Comparison of ENCODE assay signal across 13 cellular contexts in genomic region chr14:72416892-72417291, GRCh38.
DNase-seq lines count a peak whose midpoint lies in the region; ATAC-seq and TF ChIP-seq lines count a peak whose summit lies in the region.
"Had no signal": no experiment of that assay in that cellular context is flagged by ENCODE, and none has a peak within 500 bp of the region (broad histone marks: within the 10 kb centered on the region; RNA-seq: fewer than 3 reads in every experiment).

No MANE protein-coding gene starts in this region.

- POLR2A ChIA-PET in activated CD4-positive, alpha-beta memory T cell treated with anti-CD3 and anti-CD28 coated beads for 36 hours (lab: Charles Lee) = interaction anchor here (0.6 kb wide), 1 partner anchor 209 kb away, joined by 5 read pairs; no protein-coding TSS in a partner anchor

- no peak overlapping the region for H3K9ac ChIP-seq in OCI-LY1 (ENCODE audit: low read length)
- no peak overlapping the region for H3K9ac ChIP-seq in neural progenitor cell

- TF ChIP-seq CTCF in GM12864 (IDR thresholded peaks at IDR 0.05; ENCODE audit: low read depth, low read length, missing control alignments) (peak; percentile 63), OCI-LY1 (IDR thresholded peaks at IDR 0.05; ENCODE audit: low read length) (peak; percentile 46), neural progenitor cell (IDR thresholded peaks at IDR 0.05) (peak; percentile 16)

- H3K9me3 ChIP-seq in OCI-LY1 (ENCODE audit: low read length) (no peaks in the 10 kb centered on the region), neural progenitor cell (ENCODE audit: low read depth) (no peaks in the 10 kb centered on the region)

- no peak overlapping the region for H3K4me2 ChIP-seq in OCI-LY1 (ENCODE audit: low read length)
- H3K4me2 ChIP-seq in neural progenitor cell = no peak overlapping the region

- no peak overlapping the region for H2AFZ ChIP-seq in OCI-LY1 (ENCODE audit: low read length)
- H2AFZ ChIP-seq in neural progenitor cell (replicated peaks) = no peak overlapping the region

- H3K27me3 ChIP-seq in OCI-LY1 (ENCODE audit: insufficient read depth, low read length) (no peaks in the 10 kb centered on the region), neural progenitor cell (no peaks in the 10 kb centered on the region)
- H3K27me3 ChIP-seq: ovary had no signal

- H3K79me2 ChIP-seq in OCI-LY1 (ENCODE audit: insufficient read depth, low read length) (no peaks in the 10 kb centered on the region), neural progenitor cell (ENCODE audit: low read depth) (no peaks in the 10 kb centered on the region)

- peaks cover 18% of the 10 kb centered on the region for H3K9me3 Mint-ChIP-seq in neural progenitor cell
- peaks cover 5% of the 10 kb centered on the region for H3K9me3 Mint-ChIP-seq in activated CD4-positive, alpha-beta memory T cell treated with anti-CD3 and anti-CD28 coated beads for 36 hours

- H3K4me1 ChIP-seq in OCI-LY1 (ENCODE audit: insufficient read depth, low read length, severe bottlenecking) (no peaks in the 10 kb centered on the region), neural progenitor cell (no peaks in the 10 kb centered on the region)

- no peaks in the 10 kb centered on the region for H3K36me3 ChIP-seq in OCI-LY1 (ENCODE audit: insufficient read depth, low read length)
- H3K36me3 ChIP-seq in neural progenitor cell = no peaks in the 10 kb centered on the region
- H3K36me3 ChIP-seq: ovary had no signal

- no peaks in the 10 kb centered on the region for H4K20me1 ChIP-seq in OCI-LY1 (ENCODE audit: insufficient read depth, low read length)
- no peaks in the 10 kb centered on the region for H4K20me1 ChIP-seq in neural progenitor cell (ENCODE audit: low read depth)

- peaks cover 5% of the 10 kb centered on the region for H3K4me1 Mint-ChIP-seq in neural progenitor cell
- peaks cover 4% of the 10 kb centered on the region for H3K4me1 Mint-ChIP-seq in activated CD4-positive, alpha-beta memory T cell treated with anti-CD3 and anti-CD28 coated beads for 36 hours (ENCODE audit: low read depth)

- no peak for ATAC-seq in HG03342 (IDR thresholded peaks at IDR 0.05; ENCODE audit: unreplicated experiment)

- H3K4me3 ChIP-seq in GM12864 (ENCODE audit: low read depth, low read length) = no peak overlapping the region
- no peak overlapping the region for H3K4me3 ChIP-seq in OCI-LY1 (ENCODE audit: low read depth, low read length, poor library complexity, severe bottlenecking)
- no peak overlapping the region for H3K4me3 ChIP-seq in neural progenitor cell
- H3K4me3 ChIP-seq: ovary, SK-N-MC had no signal

- no peak for DNase-seq in GM12864 (ENCODE audit: low read depth)
- peak; percentile 9 for DNase-seq in HT-29 (ENCODE audit: low spot score)
- DNase-seq in neural progenitor cell (ENCODE audit: low spot score) = no peak
- DNase-seq in stimulated activated CD4-positive, alpha-beta T cell treated with anti-CD3 and anti-CD28 coated beads, Interleukin-12 subunit alpha, Interleukin-12 subunit beta, amount 100 ng/mL, for 4 hours = no peak
- DNase-seq in activated CD4-positive, alpha-beta memory T cell treated with anti-CD3 and anti-CD28 coated beads for 36 hours = no peak
- DNase-seq: activated CD4-positive, alpha-beta T cell treated with anti-CD3 and anti-CD28 coated beads, Interleukin-2, amount 10 ng/mL, durations not matched to agents 7 days and 5 days; activated naive CD4-positive, alpha-beta T cell treated with Interleukin-2 at 50 U/mL for 16 hours; NCI-H2081 treated with DMSO at 0.1 percent for 48 hours; ovary; substantia nigra had no signal

- intact Hi-C loops in activated CD4-positive, alpha-beta memory T cell treated with anti-CD3 and anti-CD28 coated beads for 36 hours (cut with micrococcal nuclease) = no loop called here

- no peaks in the 10 kb centered on the region for H3K9me2 ChIP-seq in OCI-LY1 (ENCODE audit: low read depth, low read length)

- no peak overlapping the region for H3K4me3 Mint-ChIP-seq in neural progenitor cell
- H3K4me3 Mint-ChIP-seq in activated CD4-positive, alpha-beta memory T cell treated with anti-CD3 and anti-CD28 coated beads for 36 hours = no peak overlapping the region
- H3K4me3 Mint-ChIP-seq: activated CD4-positive, alpha-beta T cell treated with anti-CD3 and anti-CD28 coated beads, Interleukin-2, amount 10 ng/mL, durations not matched to agents 7 days and 5 days had no signal

- CTCF ChIA-PET in activated CD4-positive, alpha-beta memory T cell treated with anti-CD3 and anti-CD28 coated beads for 36 hours (lab: Charles Lee) = no interaction called here

- H3F3A ChIP-seq in OCI-LY1 (ENCODE audit: insufficient read depth, low read length) (no peaks in the 10 kb centered on the region), neural progenitor cell (ENCODE audit: low read depth) (no peaks in the 10 kb centered on the region)

- H3K36me3 Mint-ChIP-seq in neural progenitor cell = peaks cover 4% of the 10 kb centered on the region
- H3K36me3 Mint-ChIP-seq in activated CD4-positive, alpha-beta memory T cell treated with anti-CD3 and anti-CD28 coated beads for 36 hours = peaks cover 2% of the 10 kb centered on the region

- H3K27me3 Mint-ChIP-seq in neural progenitor cell (ENCODE audit: insufficient read depth, low read depth) = no peaks in the 10 kb centered on the region
- peaks cover 13% of the 10 kb centered on the region for H3K27me3 Mint-ChIP-seq in activated CD4-positive, alpha-beta memory T cell treated with anti-CD3 and anti-CD28 coated beads for 36 hours

- H3K27ac ChIP-seq in OCI-LY1 (ENCODE audit: low read depth, low read length, poor library complexity, severe bottlenecking) = no peak overlapping the region
- H3K27ac ChIP-seq in neural progenitor cell = no peak overlapping the region
- H3K27ac ChIP-seq: ovary, SK-N-MC had no signal

- no peak overlapping the region for H3K27ac Mint-ChIP-seq in neural progenitor cell
- no peak overlapping the region for H3K27ac Mint-ChIP-seq in activated CD4-positive, alpha-beta memory T cell treated with anti-CD3 and anti-CD28 coated beads for 36 hours
- H3K27ac Mint-ChIP-seq: activated CD4-positive, alpha-beta T cell treated with anti-CD3 and anti-CD28 coated beads, Interleukin-2, amount 10 ng/mL, durations not matched to agents 7 days and 5 days had no signal
